8 cellular contexts compared by ENCODE assay signal in the genomic region with DNA sequence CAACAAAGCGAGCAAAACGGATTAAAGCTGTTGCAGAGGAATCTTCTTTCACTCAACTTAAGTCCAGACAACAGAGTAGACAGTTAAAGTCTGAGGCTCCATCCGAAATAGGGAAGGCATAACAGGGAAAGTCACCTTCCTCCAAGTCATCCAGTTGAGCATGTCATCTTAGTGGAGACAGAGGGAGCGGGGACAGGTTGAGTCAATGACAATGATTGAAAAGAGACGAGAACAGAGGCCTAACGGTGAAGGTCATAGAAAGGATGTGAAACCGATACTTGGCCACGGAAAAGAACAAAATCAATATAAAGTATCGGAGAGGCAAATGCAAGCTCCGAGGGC. TPM values are rescaled to one million over a fixed set of nuclear protein-coding genes. Genes with fewer than 3 reads are reported as not detected.
DNase-seq lines count a peak whose midpoint lies in the region; ATAC-seq and TF ChIP-seq lines count a peak whose summit lies in the region.

No MANE protein-coding gene starts in this region.

- peak overlapping the region; percentile 91 to 98 (median 94) for H3K4me3 Mint-ChIP-seq in immature natural killer cell
- peak overlapping the region; percentile 97 for H3K4me3 Mint-ChIP-seq in stimulated activated naive CD8-positive, alpha-beta T cell treated with anti-CD3 and anti-CD28 coated beads, Interleukin-15, Interleukin-2, amounts not matched to agents 100 ng/mL and 50 ng/mL, for 24 hours

- peak overlapping the region; percentile 92 to 100 (median 98) for H3K27ac Mint-ChIP-seq in immature natural killer cell
- H3K27ac Mint-ChIP-seq in stimulated activated naive CD8-positive, alpha-beta T cell treated with anti-CD3 and anti-CD28 coated beads, Interleukin-15, Interleukin-2, amounts not matched to agents 100 ng/mL and 50 ng/mL, for 24 hours, result peak overlapping the region; percentile 100

- TF ChIP-seq CTCF in GM06990 (IDR thresholded peaks at IDR 0.05; ENCODE audit: insufficient read depth, low read length, poor library complexity, severe bottlenecking), result no peak

- H3K27ac ChIP-seq in HUES6 (ENCODE audit: low read depth, low read length) (peak overlapping the region; percentile 30; the same call in 1 of the 2 replicates), adipose tissue (ENCODE audit: low read depth, low read length) (peak overlapping the region; percentile 83)

- H3K4me1 Mint-ChIP-seq in immature natural killer cell, result peaks cover 51 to 75% of the 10 kb centered on the region in 2 donors
- H3K4me1 Mint-ChIP-seq in stimulated activated naive CD8-positive, alpha-beta T cell treated with anti-CD3 and anti-CD28 coated beads, Interleukin-15, Interleukin-2, amounts not matched to agents 100 ng/mL and 50 ng/mL, for 24 hours (ENCODE audit: low read depth), result peaks cover 78% of the 10 kb centered on the region

- H3K4me3 ChIP-seq in GM06990 (replicated peaks; ENCODE audit: low read depth, low read length) (peak overlapping the region; percentile 67), HUES6 (ENCODE audit: low read depth, low read length) (peak overlapping the region; percentile 76)

- WGBS in adipose tissue, 3 donors, result 0 to 1% (median 1%) methylated on average over 10 of the region's 10 CpGs

- no peak for DNase-seq in GM06990 (ENCODE audit: extremely low read depth, insufficient read length)
- no peak for DNase-seq in immature natural killer cell
- DNase-seq in activated effector memory CD4-positive, alpha-beta T cell treated with Interleukin-2 at 50 U/mL for 16 hours, result no peak
- DNase-seq in activated gamma-delta T cell treated with Interleukin-2 at 50 U/mL for 16 hours, result no peak

- H3K27me3 ChIP-seq in GM06990 (replicated peaks; ENCODE audit: control insufficient read depth, insufficient read depth, low read length), result no peaks in the 10 kb centered on the region
- H3K27me3 ChIP-seq in HUES6 (ENCODE audit: control insufficient read depth, insufficient read depth, low read length), result no peaks in the 10 kb centered on the region

- H3K4me1 ChIP-seq in HUES6 (ENCODE audit: control insufficient read depth, insufficient read depth, low read length), result peaks cover 10% of the 10 kb centered on the region; the same call in 1 of the 2 replicates

- peaks cover 12 to 18% (median 17%) of the 10 kb centered on the region in 3 donors for H3K27me3 Mint-ChIP-seq in immature natural killer cell (ENCODE audit: low read depth in 3 of 3)
- H3K27me3 Mint-ChIP-seq in stimulated activated naive CD8-positive, alpha-beta T cell treated with anti-CD3 and anti-CD28 coated beads, Interleukin-15, Interleukin-2, amounts not matched to agents 100 ng/mL and 50 ng/mL, for 24 hours, result no peaks in the 10 kb centered on the region

- peaks cover 34 to 48% (median 40%) of the 10 kb centered on the region in 3 donors for H3K36me3 Mint-ChIP-seq in immature natural killer cell
- peaks cover 78% of the 10 kb centered on the region for H3K36me3 Mint-ChIP-seq in stimulated activated naive CD8-positive, alpha-beta T cell treated with anti-CD3 and anti-CD28 coated beads, Interleukin-15, Interleukin-2, amounts not matched to agents 100 ng/mL and 50 ng/mL, for 24 hours (ENCODE audit: low read depth)

- peak overlapping the region; percentile 76 for H3K9ac ChIP-seq in HUES6 (ENCODE audit: low read length)

- no peaks in the 10 kb centered on the region for H3K9me3 ChIP-seq in HUES6 (ENCODE audit: control insufficient read depth, insufficient read depth, low read depth, low read length)

- no peak for ATAC-seq in HG02981 (IDR thresholded peaks at IDR 0.05; ENCODE audit: unreplicated experiment)

- H3K36me3 ChIP-seq in GM06990 (ENCODE audit: control insufficient read depth, insufficient read depth, low read length) (peaks cover 5% of the 10 kb centered on the region), HUES6 (ENCODE audit: control insufficient read depth, insufficient read depth, low read length) (peaks cover 63% of the 10 kb centered on the region)

- H3K9me3 Mint-ChIP-seq in immature natural killer cell, result no peaks in the 10 kb centered on the region
- no peaks in the 10 kb centered on the region for H3K9me3 Mint-ChIP-seq in stimulated activated naive CD8-positive, alpha-beta T cell treated with anti-CD3 and anti-CD28 coated beads, Interleukin-15, Interleukin-2, amounts not matched to agents 100 ng/mL and 50 ng/mL, for 24 hours

RNA-seq across cellular contexts. Expression of a gene that starts 0.4 kb away (rescaled TPM):
- polyA plus RNA-seq in adipose tissue (10 to 100 TPM; 40.4 to 42.7 (median 41.6) TPM), immature natural killer cell (100 to 1,000 TPM; 106 to 170 (median 122) TPM)

RNA-seq across cellular contexts. Expression of a gene that starts 5.7 kb away (rescaled TPM):
- polyA plus RNA-seq in adipose tissue (1,000 to 10,000 TPM; 2,449 to 3,617 (median 2,656) TPM), immature natural killer cell (1,000 to 10,000 TPM in 1 of 3 donors, 100 to 1,000 TPM in 2; 713 to 1,228 (median 972) TPM)

RNA-seq across cellular contexts. Expression of a gene that starts 26.1 kb away (rescaled TPM):
- polyA plus RNA-seq in adipose tissue (10 to 100 TPM; 13.9 to 36.6 (median 14.4) TPM), immature natural killer cell (10 to 100 TPM; 29.6 to 51.1 (median 31.2) TPM)
